In the genomic region with DNA sequence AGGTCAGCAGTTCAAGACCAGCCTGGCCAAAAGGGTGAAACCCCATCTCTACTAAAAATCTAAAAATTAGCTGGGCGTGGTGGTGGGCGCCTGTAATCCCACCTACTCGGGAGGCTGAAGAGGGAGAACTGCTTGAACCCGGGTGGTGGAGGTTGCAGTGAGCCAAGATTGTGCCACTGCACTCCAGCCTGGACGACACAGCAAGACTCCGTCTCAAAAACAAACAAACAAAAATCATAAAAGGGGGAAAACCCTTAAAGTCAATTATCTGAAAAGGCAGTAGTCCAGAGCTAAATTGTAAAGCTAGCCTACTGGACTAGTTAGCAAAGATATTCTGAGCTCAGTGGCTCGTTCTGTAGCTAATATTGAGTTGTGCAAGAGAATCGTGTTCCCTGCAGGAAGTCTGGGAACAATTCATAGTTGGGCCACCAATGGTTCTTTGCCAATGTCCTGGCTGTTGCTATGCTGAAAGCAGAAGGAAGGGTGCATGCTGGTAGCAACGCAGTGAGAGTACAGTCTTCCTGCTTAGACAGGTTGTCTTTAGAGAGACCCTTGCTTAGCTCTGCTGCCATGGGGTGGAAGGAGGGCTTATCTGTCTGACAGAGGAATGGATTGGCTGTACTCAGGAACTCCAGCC, we compare ENCODE assay signal across 16 cellular contexts. TPM values are rescaled to one million over a fixed set of nuclear protein-coding genes. Genes with fewer than 3 reads are reported as not detected.
A peak's percentile ranks its signal among the peaks of the same experiment; 100 is the strongest.
DNase-seq lines count a peak whose midpoint lies in the region; ATAC-seq, FAIRE-seq and TF ChIP-seq lines count a peak whose summit lies in the region.
"Had no signal": no experiment of that assay in that cellular context is flagged by ENCODE, and none has a peak within 500 bp of the region (broad histone marks: within the 10 kb centered on the region; RNA-seq: fewer than 3 reads in every experiment).

No MANE protein-coding gene starts in this region.

- no peak overlapping the region for H3K27ac Mint-ChIP-seq in Calu3 (ENCODE audit: unreplicated experiment)
- H3K27ac Mint-ChIP-seq in T-cell: peak overlapping the region; percentile 81 to 100
- H3K27ac Mint-ChIP-seq in central memory CD8-positive, alpha-beta T cell (ENCODE audit: low read depth): peak overlapping the region; percentile 23
- H3K27ac Mint-ChIP-seq in natural killer cell treated with Interleukin-12 subunit alpha and Interleukin-12 subunit beta and Interleukin-15 and Interleukin-18, amount 100 ng/mL, for 72 hours: peak overlapping the region; percentile 37 to 99

- TF ChIP-seq CTCF in Calu3 (IDR thresholded peaks at IDR 0.05; ENCODE audit: unreplicated experiment): no peak

- DNase-seq in Calu3 (no peak), T-cell (no peak), GM12891 (ENCODE audit: insufficient read length, low spot score) (no peak), NCI-H2081 treated with DMSO at 0.1 percent for 48 hours (lab: John Stamatoyannopoulos, UW) (no peak)
- DNase-seq in central memory CD8-positive, alpha-beta T cell (ENCODE audit: low spot score in 2 of 2): no peak
- no peak for DNase-seq in natural killer cell treated with Interleukin-12 subunit alpha and Interleukin-12 subunit beta and Interleukin-15 and Interleukin-18, amount 100 ng/mL, for 72 hours (ENCODE audit: low spot score)
- DNase-seq: activated CD4-positive, alpha-beta T cell treated with anti-CD3 and anti-CD28 coated beads, Interleukin-2, amount 50 U/mL, for 48 hours; esophagus squamous epithelium; hypothalamus; left lung; NCI-H1417; NCI-H446; stomach had no signal

- H3K27me3 Mint-ChIP-seq in Calu3 (ENCODE audit: unreplicated experiment): no peaks in the 10 kb centered on the region
- H3K27me3 Mint-ChIP-seq in T-cell: no peaks in the 10 kb centered on the region
- H3K27me3 Mint-ChIP-seq in central memory CD8-positive, alpha-beta T cell: no peaks in the 10 kb centered on the region
- H3K27me3 Mint-ChIP-seq in natural killer cell treated with Interleukin-12 subunit alpha and Interleukin-12 subunit beta and Interleukin-15 and Interleukin-18, amount 100 ng/mL, for 72 hours: no peaks in the 10 kb centered on the region

- FAIRE-seq in GM12891 (lab: Jason Lieb, UNC): no peak

- POLR2A ChIA-PET in T-cell (lab: Charles Lee): interaction anchor here (0.5 to 0.6 kb wide), 2 partner anchors 237 to 833 kb away, joined by 3 to 4 read pairs; no protein-coding TSS in a partner anchor

- peak overlapping the region; percentile 13 for H3K4me3 Mint-ChIP-seq in Calu3 (ENCODE audit: low read depth, unreplicated experiment)
- peak overlapping the region; percentile 94 to 99 (median 97) for H3K4me3 Mint-ChIP-seq in T-cell
- peak overlapping the region; percentile 91 for H3K4me3 Mint-ChIP-seq in central memory CD8-positive, alpha-beta T cell
- H3K4me3 Mint-ChIP-seq in natural killer cell treated with Interleukin-12 subunit alpha and Interleukin-12 subunit beta and Interleukin-15 and Interleukin-18, amount 100 ng/mL, for 72 hours: peak overlapping the region; percentile 98

- intact Hi-C loops in Calu3 (cut with micrococcal nuclease; ENCODE audit: unreplicated experiment): no loop called here

- ATAC-seq in T-cell (replicated peaks in 1 of 4) (no peak), GM18861 (IDR thresholded peaks at IDR 0.05; ENCODE audit: unreplicated experiment) (no peak)
- ATAC-seq in central memory CD8-positive, alpha-beta T cell (replicated peaks; ENCODE audit: extremely low read depth, poor library complexity, severe bottlenecking): no peak
- no peak for ATAC-seq in natural killer cell treated with Interleukin-12 subunit alpha and Interleukin-12 subunit beta and Interleukin-15 and Interleukin-18, amount 100 ng/mL, for 72 hours
- ATAC-seq: left lung, Panc1, sciatic nerve had no signal

- no TSS peak for BruUV-seq in Calu3 (replicated peaks; lab: Mats Ljungman, UMichigan)

- peaks cover 97% of the 10 kb centered on the region for H3K36me3 Mint-ChIP-seq in Calu3 (ENCODE audit: insufficient read depth, unreplicated experiment)
- H3K36me3 Mint-ChIP-seq in T-cell: peaks cover 74% of the 10 kb centered on the region
- H3K36me3 Mint-ChIP-seq in central memory CD8-positive, alpha-beta T cell (ENCODE audit: insufficient read depth): peaks cover 91% of the 10 kb centered on the region
- peaks cover 74% of the 10 kb centered on the region for H3K36me3 Mint-ChIP-seq in natural killer cell treated with Interleukin-12 subunit alpha and Interleukin-12 subunit beta and Interleukin-15 and Interleukin-18, amount 100 ng/mL, for 72 hours

- H3K4me1 Mint-ChIP-seq in Calu3 (ENCODE audit: low read depth, unreplicated experiment) (peaks cover 17% of the 10 kb centered on the region), T-cell (peaks cover 70 to 93% (median 79%) of the 10 kb centered on the region in 3 donors)
- peaks cover 93% of the 10 kb centered on the region for H3K4me1 Mint-ChIP-seq in central memory CD8-positive, alpha-beta T cell
- H3K4me1 Mint-ChIP-seq in natural killer cell treated with Interleukin-12 subunit alpha and Interleukin-12 subunit beta and Interleukin-15 and Interleukin-18, amount 100 ng/mL, for 72 hours (ENCODE audit: low read depth in 2 of 2): peaks cover 58 to 77% of the 10 kb centered on the region in 2 donors

- CTCF ChIA-PET in Calu3 (lab: Charles Lee) (no interaction called here), T-cell (lab: Charles Lee) (interaction anchor here in 1 of 2 donors (0.7 kb wide), 1 partner anchor 14 kb away, joined by 3 read pairs; no protein-coding TSS in a partner anchor)

- H3K9me3 Mint-ChIP-seq in Calu3 (ENCODE audit: low read depth, unreplicated experiment) (no peaks in the 10 kb centered on the region), T-cell (no peaks in the 10 kb centered on the region)
- H3K9me3 Mint-ChIP-seq in central memory CD8-positive, alpha-beta T cell: no peaks in the 10 kb centered on the region
- H3K9me3 Mint-ChIP-seq in natural killer cell treated with Interleukin-12 subunit alpha and Interleukin-12 subunit beta and Interleukin-15 and Interleukin-18, amount 100 ng/mL, for 72 hours: no peaks in the 10 kb centered on the region

- TF ChIP-seq POLR2A in GM12891 (IDR thresholded peaks at IDR 0.05; ENCODE audit: low read depth, low read length): no peak

TF ChIP-seq in GM12891, 5 proteins besides CTCF, POLR2A, EP300 and RAD21:
- TF ChIP-seq POLR2AphosphoS5 (IDR thresholded peaks at IDR 0.05; ENCODE audit: low read depth, low read length) (no peak), SPI1 (IDR thresholded peaks at IDR 0.05; ENCODE audit: low read depth, low read length) (no peak), PAX5 (IDR thresholded peaks at IDR 0.05; ENCODE audit: insufficient read depth, low read length, severe bottlenecking) (no peak), POU2F2 (IDR thresholded peaks at IDR 0.05; ENCODE audit: low read depth, low read length) (no peak), TAF1 (IDR thresholded peaks at IDR 0.05; ENCODE audit: low read depth, low read length) (no peak)

RNA-seq across cellular contexts. Expression of a gene that starts 4.3 kb away (rescaled TPM):
- 154 and 171 TPM in 2 replicates for total RNA-seq in Calu3 (2022)
- 100 to 1,000 TPM; 142 to 175 (median 161) TPM for total RNA-seq in T-cell
- 100 to 1,000 TPM; 133 to 174 TPM for total RNA-seq in natural killer cell treated with Interleukin-12 subunit alpha and Interleukin-12 subunit beta and Interleukin-15 and Interleukin-18, amount 100 ng/mL, for 72 hours
- 36.5 TPM for polyA plus RNA-seq in GM12891 (2012; ENCODE audit: low read depth, missing spikeins)

RNA-seq across cellular contexts. Expression of a gene that starts 30.9 kb away (rescaled TPM):
- total RNA-seq in Calu3 (2022) (40.6 and 47.2 TPM in 2 replicates), T-cell (10 to 100 TPM; 24.2 to 36.3 (median 26.5) TPM)
- 10 to 100 TPM; 25.5 to 32.7 TPM for total RNA-seq in natural killer cell treated with Interleukin-12 subunit alpha and Interleukin-12 subunit beta and Interleukin-15 and Interleukin-18, amount 100 ng/mL, for 72 hours
- polyA plus RNA-seq in GM12891 (2012; ENCODE audit: low read depth, missing spikeins): 12.0 TPM

RNA-seq across cellular contexts. Expression of a gene that starts 31.1 kb away (rescaled TPM):
- 12.9 and 15.5 TPM in 2 replicates for total RNA-seq in Calu3 (2022)
- total RNA-seq in T-cell: 10 to 100 TPM; 18.8 to 30.9 (median 25.2) TPM
- 10 to 100 TPM; 19.8 to 19.9 TPM for total RNA-seq in natural killer cell treated with Interleukin-12 subunit alpha and Interleukin-12 subunit beta and Interleukin-15 and Interleukin-18, amount 100 ng/mL, for 72 hours
- 7.6 TPM for polyA plus RNA-seq in GM12891 (2012; ENCODE audit: low read depth, missing spikeins)

Comparison
In these comparisons a context has a peak if more than half of its experiments do, and no peak if none do; other contexts are left out.
1. H3K4me3 Mint-ChIP-seq: peak in every context shown above with its lines; median percentile 98 in natural killer cell treated with Interleukin-12 subunit alpha and Interleukin-12 subunit beta and Interleukin-15 and Interleukin-18, amount 100 ng/mL, for 72 hours; 97 in T-cell; 91 in central memory CD8-positive, alpha-beta T cell; 13 in Calu3.